In the genomic region with DNA sequence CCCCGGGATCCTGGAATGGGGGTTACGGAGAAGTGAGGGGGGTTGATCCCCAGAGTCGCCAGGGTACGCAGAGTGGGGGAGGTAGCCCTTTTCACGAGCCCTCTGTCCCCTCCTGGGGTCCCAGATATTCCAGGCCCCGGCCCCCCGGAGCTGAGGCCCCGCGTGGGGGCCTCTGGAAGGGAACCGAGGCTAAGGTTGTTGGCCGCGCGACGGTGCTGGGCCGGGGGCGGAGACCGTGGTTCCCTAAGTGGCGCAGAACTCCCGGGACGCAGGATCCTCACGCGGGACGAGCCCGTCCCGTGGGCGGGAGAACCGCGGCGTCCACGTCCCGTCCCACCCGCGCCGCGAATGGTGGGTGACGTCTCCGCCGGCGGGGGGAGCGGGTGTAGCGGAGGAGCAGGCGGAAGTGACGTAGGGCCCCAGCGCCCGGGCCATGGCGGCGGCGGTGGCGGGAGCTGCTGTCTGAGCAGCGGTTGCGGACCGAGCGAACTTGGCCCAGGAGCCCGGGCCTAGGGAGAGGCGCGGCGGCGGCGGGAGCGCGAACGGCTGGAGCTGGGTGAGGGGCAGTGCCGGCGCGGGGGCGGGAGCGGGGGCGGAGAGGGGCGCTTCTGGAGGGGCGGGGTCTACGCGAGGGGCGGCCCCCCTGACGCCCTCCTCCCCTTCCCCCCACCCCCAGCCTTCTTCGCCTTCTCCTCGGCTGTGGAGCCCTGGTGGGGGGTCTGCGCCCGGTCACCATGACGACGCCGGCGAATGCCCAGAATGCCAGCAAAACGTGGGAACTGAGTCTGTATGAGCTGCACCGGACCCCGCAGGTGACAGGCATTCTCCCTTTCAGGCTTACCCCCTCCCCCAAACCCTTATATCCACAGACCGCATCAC, we compare ENCODE assay signal across 1 cellular context.
TF ChIP-seq lines count a peak whose summit lies in the region.

A gene (plus strand): TSS at position 412 of the 879 bp plus-strand sequence. CDS start 323 bp downstream, at position 735.

TF ChIP-seq in H1, 55 proteins besides CTCF, POLR2A, EP300 and RAD21:
- no peak for TF ChIP-seq GTF2F1 (IDR thresholded peaks at IDR 0.05; ENCODE audit: borderline replicate concordance, low read depth, low read length)
- TF ChIP-seq RNF2 (IDR thresholded peaks at IDR 0.05; ENCODE audit: borderline replicate concordance, low read depth, low read length, missing control alignments, poor library complexity, severe bottlenecking) = no peak
- TF ChIP-seq YY1 (IDR thresholded peaks at IDR 0.05; ENCODE audit: low read depth, low read length) = peak; percentile 88
- TF ChIP-seq, protein P1, sequence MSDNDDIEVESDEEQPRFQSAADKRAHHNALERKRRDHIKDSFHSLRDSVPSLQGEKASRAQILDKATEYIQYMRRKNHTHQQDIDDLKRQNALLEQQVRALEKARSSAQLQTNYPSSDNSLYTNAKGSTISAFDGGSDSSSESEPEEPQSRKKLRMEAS (IDR thresholded peaks at IDR 0.05) = peak; percentile 16; the same call in 1 of the 2 replicates
- TF ChIP-seq MAFK (IDR thresholded peaks at IDR 0.05; ENCODE audit: low read depth, low read length) = no peak
- no peak for TF ChIP-seq SP2 (IDR thresholded peaks at IDR 0.05; ENCODE audit: low read length)
- TF ChIP-seq TAF1 (IDR thresholded peaks at IDR 0.05; ENCODE audit: low read depth, low read length) = 0 out of 2 replicates have a peak, but pooled peaks have one; percentile 41
- peak; percentile 94; the same call in 1 of the 2 replicates for TF ChIP-seq RBBP5 (IDR thresholded peaks at IDR 0.05; ENCODE audit: borderline replicate concordance, low read depth, low read length)
- peak; percentile 11 for TF ChIP-seq EZH2 (IDR thresholded peaks at IDR 0.05; ENCODE audit: low read depth, low read length, severe bottlenecking)
- no peak for TF ChIP-seq JUN (IDR thresholded peaks at IDR 0.05; ENCODE audit: low read depth, low read length)
- peak in 1 of 2 experiments; percentile 78; a peak in 1 of 4 replicates for TF ChIP-seq HDAC2 (IDR thresholded peaks at IDR 0.05; ENCODE audit: borderline replicate concordance in 1 of 2, low read depth in 2 of 2, low read length in 2 of 2)
- TF ChIP-seq TCF12 (IDR thresholded peaks at IDR 0.05; ENCODE audit: low read depth, low read length) = no peak
- TF ChIP-seq RXRA (IDR thresholded peaks at IDR 0.05; ENCODE audit: insufficient read depth, low read depth, low read length) = no peak
- no peak for TF ChIP-seq KDM1A (IDR thresholded peaks at IDR 0.05; ENCODE audit: borderline replicate concordance, low read length)
- peak; percentile 55 for TF ChIP-seq POLR2AphosphoS5 (IDR thresholded peaks at IDR 0.05; ENCODE audit: low read depth, low read length)
- no peak for TF ChIP-seq CHD2 (IDR thresholded peaks at IDR 0.05; ENCODE audit: low read length)
- no peak for TF ChIP-seq RFX5 (IDR thresholded peaks at IDR 0.05; ENCODE audit: borderline replicate concordance, low read depth, low read length)
- peak; percentile 43; the same call in 1 of the 2 replicates for TF ChIP-seq SP1 (IDR thresholded peaks at IDR 0.05; ENCODE audit: low read depth, low read length)
- peak; percentile 93 for TF ChIP-seq CREB1 (IDR thresholded peaks at IDR 0.05)
- TF ChIP-seq PHF8 (conservative IDR thresholded peaks at IDR 0.05; ENCODE audit: low read depth, low read length) = peak; percentile 69
- TF ChIP-seq NRF1 (IDR thresholded peaks at IDR 0.05; ENCODE audit: low read depth, low read length) = no peak
- peak; percentile 60; the same call in 1 of the 2 replicates for TF ChIP-seq BACH1 (IDR thresholded peaks at IDR 0.05; ENCODE audit: low read length)
- no peak for TF ChIP-seq FOSL1 (IDR thresholded peaks at IDR 0.05; ENCODE audit: insufficient read depth, low read depth, low read length)
- TF ChIP-seq SAP30 (IDR thresholded peaks at IDR 0.05; ENCODE audit: insufficient read depth, insufficient replicate concordance, low read length) = peak; percentile 79
- TF ChIP-seq CBX8 (IDR thresholded peaks at IDR 0.05; ENCODE audit: borderline replicate concordance, low read depth, low read length) = no peak
- TF ChIP-seq GABPA (IDR thresholded peaks at IDR 0.05; ENCODE audit: borderline replicate concordance, insufficient read depth, low read length) = peak; percentile 83; the same call in 1 of the 2 replicates
- peak; percentile 88 for TF ChIP-seq KDM4A (IDR thresholded peaks at IDR 0.05; ENCODE audit: low read depth, low read length, severe bottlenecking)
- TF ChIP-seq EGR1 (IDR thresholded peaks at IDR 0.05; ENCODE audit: borderline replicate concordance, low read depth, low read length) = 0 out of 2 replicates have a peak, but pooled peaks have one; percentile 28
- no peak; the same call in 1 of the 2 replicates for TF ChIP-seq TBP (IDR thresholded peaks at IDR 0.05; ENCODE audit: low read depth, low read length)
- no peak for TF ChIP-seq CTBP2 (IDR thresholded peaks at IDR 0.05; ENCODE audit: borderline replicate concordance, insufficient read depth, insufficient read length, low read length)
- no peak for TF ChIP-seq CHD1 (IDR thresholded peaks at IDR 0.05; ENCODE audit: low read depth, low read length)
- TF ChIP-seq SIRT6 (IDR thresholded peaks at IDR 0.05; ENCODE audit: low read length) = no peak
- peak; percentile 52 to 79; a peak in 3 of 4 replicates for TF ChIP-seq SIN3A (conservative IDR thresholded peaks at IDR 0.05 in 1 of 2, IDR thresholded peaks at IDR 0.05 in 1 of 2; ENCODE audit: low read depth in 1 of 2, low read length in 2 of 2)
- TF ChIP-seq ASH2L (IDR thresholded peaks at IDR 0.05; ENCODE audit: low read length) = peak; percentile 45
